1 cellular context compared by ENCODE assay signal in the genomic region with DNA sequence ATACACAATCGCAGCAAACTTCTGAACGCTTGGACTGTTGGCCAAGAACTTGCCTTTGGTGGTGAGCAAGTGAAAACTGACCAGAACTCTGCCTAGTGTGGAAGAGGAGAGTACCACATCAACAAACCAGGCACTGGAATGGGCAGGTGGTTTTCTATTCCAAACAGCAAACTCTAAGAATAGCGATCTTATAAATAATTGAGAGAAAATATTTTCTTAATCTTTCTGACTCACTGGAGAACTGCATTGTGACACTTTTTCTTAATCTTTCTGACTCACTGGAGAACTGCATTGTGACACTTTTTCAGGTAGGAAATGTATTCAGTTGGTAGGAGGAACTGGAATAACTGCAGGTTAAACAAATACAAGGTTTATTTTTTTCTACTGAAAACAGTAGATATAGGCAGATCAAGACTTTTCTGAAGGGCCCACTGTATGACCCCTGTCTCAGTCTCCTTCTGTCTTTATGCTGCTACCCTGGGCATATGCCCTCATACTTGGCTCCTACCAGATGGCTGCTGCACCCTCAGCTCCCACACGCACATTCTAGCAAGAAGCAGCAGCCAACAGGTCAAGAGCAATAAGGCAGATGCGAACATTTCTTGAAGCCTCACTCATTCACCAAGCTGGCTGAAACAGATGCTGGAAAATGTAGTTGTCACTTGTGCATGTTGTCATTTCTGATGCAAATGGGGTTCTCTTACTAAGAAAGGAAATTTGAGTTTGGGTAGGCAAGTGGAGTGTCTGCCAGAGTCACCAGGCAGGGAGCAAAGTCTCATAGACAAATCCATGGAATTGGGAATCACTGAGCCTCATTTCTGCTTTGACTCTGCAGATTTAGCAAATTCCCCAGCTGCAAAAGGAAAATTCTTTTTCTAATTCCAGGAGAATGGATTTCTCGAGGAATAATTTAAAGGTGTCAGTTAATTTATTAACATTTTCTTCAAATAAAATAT.
TF ChIP-seq lines count a peak whose summit lies in the region.

No MANE protein-coding gene starts in this region.

TF ChIP-seq in H1, 55 proteins besides CTCF, POLR2A, EP300 and RAD21:
- no peak for TF ChIP-seq SP4 (IDR thresholded peaks at IDR 0.05; ENCODE audit: low read length)
